Comparison of ENCODE assay signal across 8 cellular contexts in the genomic region with DNA sequence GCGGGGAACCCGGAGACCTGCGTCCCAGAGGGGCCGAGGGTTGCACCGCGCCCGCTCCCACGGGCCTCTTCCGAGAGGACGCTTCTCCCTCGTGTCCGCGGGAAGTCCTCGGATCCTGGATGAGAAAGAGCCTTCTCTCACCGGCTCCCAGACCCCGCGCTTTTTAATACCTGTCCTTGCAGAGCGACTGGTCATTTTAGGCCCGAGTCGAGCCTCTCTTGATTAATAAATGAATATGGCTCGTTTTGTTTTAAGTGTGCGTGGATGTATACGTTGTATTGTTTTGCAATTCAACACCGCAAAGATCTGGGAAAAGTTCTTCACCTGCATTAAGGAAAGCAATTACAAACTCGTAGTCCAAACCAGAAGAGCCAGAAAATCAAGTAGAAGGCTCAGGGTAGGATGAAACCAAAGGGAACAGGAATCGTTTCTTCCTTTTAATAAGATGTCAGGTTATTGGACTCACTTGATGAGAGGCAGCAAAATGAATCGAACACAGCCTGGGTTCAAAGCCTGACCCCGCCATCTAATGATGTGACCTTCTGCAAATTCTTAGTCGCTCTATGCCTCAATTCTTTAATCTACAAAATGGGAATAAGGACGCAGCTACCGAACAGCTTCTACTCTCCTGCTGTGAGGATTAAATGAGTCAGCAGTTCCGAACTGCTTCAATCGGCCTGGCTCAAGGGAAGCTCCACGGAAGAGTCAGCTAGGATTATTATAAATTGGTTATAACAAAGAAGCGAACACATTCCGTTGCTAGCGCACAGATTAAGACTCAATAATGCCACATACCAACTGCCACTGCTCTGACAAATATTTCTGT.
DNase-seq lines count a peak whose midpoint lies in the region; ATAC-seq and TF ChIP-seq lines count a peak whose summit lies in the region.

No MANE protein-coding gene starts in this region.

- no peak for TF ChIP-seq CTCF in fibroblast of lung (conservative IDR thresholded peaks at IDR 0.05 in 1 of 2, IDR thresholded peaks at IDR 0.05 in 1 of 2; ENCODE audit: low read depth in 1 of 2, low read length in 2 of 2)

- no peaks in the 10 kb centered on the region for H4K20me1 ChIP-seq in fibroblast of lung (ENCODE audit: control insufficient read depth, extremely low read depth, insufficient read depth, low read length)

- H3K36me3 ChIP-seq in H7 (replicated peaks; ENCODE audit: control insufficient read depth, insufficient read depth, low read length) (no peaks in the 10 kb centered on the region), fibroblast of lung (ENCODE audit: control insufficient read depth, insufficient read depth, low read length) (no peaks in the 10 kb centered on the region), rectal smooth muscle tissue (ENCODE audit: control insufficient read depth, insufficient read depth, low read length) (no peaks in the 10 kb centered on the region)

- H3K27ac Mint-ChIP-seq in T-cell, result peak overlapping the region in 1 of 2 donors; percentile 4

- H3K79me2 ChIP-seq in fibroblast of lung (ENCODE audit: control insufficient read depth, insufficient read depth, low read length), result no peaks in the 10 kb centered on the region

- no peak overlapping the region for H2AFZ ChIP-seq in fibroblast of lung (ENCODE audit: low read length)

- POLR2A ChIA-PET in T-cell (lab: Charles Lee), result no interaction called here

- H3K9me3 Mint-ChIP-seq in T-cell, result peaks cover 5% of the 10 kb centered on the region in 3 donors

- no peaks in the 10 kb centered on the region for H3K36me3 Mint-ChIP-seq in T-cell

- H3K4me2 ChIP-seq in fibroblast of lung (ENCODE audit: extremely low read depth, insufficient read depth, low read length), result peak overlapping the region; percentile 71

- H3K27me3 Mint-ChIP-seq in T-cell, result peaks cover 50 to 55% of the 10 kb centered on the region in 2 donors

- no peak for ATAC-seq in T-cell (replicated peaks in 1 of 4)
- ATAC-seq in HG03135 (IDR thresholded peaks at IDR 0.05; ENCODE audit: unreplicated experiment), result no peak

- DNase-seq in H7 (peak; percentile 43), T-cell (no peak), fibroblast of lung (ENCODE audit: low read depth in 2 of 2) (no peak), NCI-H2196 treated with DMSO at 0.1 percent for 48 hours (lab: John Stamatoyannopoulos, UW; ENCODE audit: unreplicated experiment) (no peak), iPS-NIHi7 (ENCODE audit: extremely low spot score) (no peak), NOMO-1 treated with DMSO at 0.1 percent for 48 hours (lab: John Stamatoyannopoulos, UW; ENCODE audit: unreplicated experiment) (no peak)

- H3K4me1 ChIP-seq in fibroblast of lung (ENCODE audit: control insufficient read depth, extremely low read depth, insufficient read depth, low read length) (no peaks in the 10 kb centered on the region), rectal smooth muscle tissue (ENCODE audit: control insufficient read depth, insufficient read depth, low read length) (no peaks in the 10 kb centered on the region)

- H3K27me3 ChIP-seq in H7 (ENCODE audit: control insufficient read depth, insufficient read depth, low read length) (peaks cover 13% of the 10 kb centered on the region), fibroblast of lung (ENCODE audit: control insufficient read depth, insufficient read depth, low read length) (peaks cover 12% of the 10 kb centered on the region), rectal smooth muscle tissue (ENCODE audit: control insufficient read depth, insufficient read depth, low read length) (peaks cover 3% of the 10 kb centered on the region)

- H3K27ac ChIP-seq in fibroblast of lung (ENCODE audit: insufficient read depth, low read length) (no peak overlapping the region), rectal smooth muscle tissue (ENCODE audit: low read depth, low read length) (no peak overlapping the region)

- H3K4me3 ChIP-seq in H7 (ENCODE audit: insufficient read depth, low read depth, low read length) (peak overlapping the region; percentile 73), fibroblast of lung (replicated peaks in 1 of 4; ENCODE audit: control extremely low read depth in 1 of 4, insufficient read depth in 1 of 4, low read depth in 3 of 4, low read length in 4 of 4) (peak overlapping the region in 1 of 4 experiments; percentile 43), rectal smooth muscle tissue (ENCODE audit: low read length) (peak overlapping the region; percentile 54)

- peak overlapping the region; percentile 51 to 75 (median 61) for H3K4me3 Mint-ChIP-seq in T-cell

- no peaks in the 10 kb centered on the region for H3K9me3 ChIP-seq in fibroblast of lung (ENCODE audit: control insufficient read depth, insufficient read depth, low read depth, low read length)

- H3K4me1 Mint-ChIP-seq in T-cell, result peaks cover 9 to 19% (median 16%) of the 10 kb centered on the region in 3 donors

- CTCF ChIA-PET in T-cell (lab: Charles Lee), result no interaction called here

- H3K9ac ChIP-seq in fibroblast of lung (ENCODE audit: insufficient read depth, low read length) (no peak overlapping the region), rectal smooth muscle tissue (ENCODE audit: low read length) (no peak overlapping the region)
